In genomic region chr10:133124357-133125211, GRCh38 we compare ENCODE assay signal across 9 cellular contexts. TPM values are rescaled to one million over a fixed set of nuclear protein-coding genes. Genes with fewer than 3 reads are reported as not detected.
A peak's percentile ranks its signal among the peaks of the same experiment; 100 is the strongest.
DNase-seq lines count a peak whose midpoint lies in the region; ATAC-seq and TF ChIP-seq lines count a peak whose summit lies in the region.
"Had no signal": no experiment of that assay in that cellular context is flagged by ENCODE, and none has a peak within 500 bp of the region (broad histone marks: within the 10 kb centered on the region; RNA-seq: fewer than 3 reads in every experiment).

No MANE protein-coding gene starts in this region.

- ATAC-seq in GM19395 (IDR thresholded peaks at IDR 0.05; ENCODE audit: unreplicated experiment): no peak
- ATAC-seq in HG02973 (IDR thresholded peaks at IDR 0.05; ENCODE audit: unreplicated experiment): no peak

- intact Hi-C loops in spleen (cut with DNase I; ENCODE audit: low total_unique reads): loop anchor here (10.0 kb wide), 1 partner anchor 190 kb away; no protein-coding TSS in a partner anchor

- no peak for TF ChIP-seq POLR2A in spleen (IDR thresholded peaks at IDR 0.05)

- peaks cover 11% of the 10 kb centered on the region for H3K27me3 ChIP-seq in cardiac muscle cell
- H3K27me3 ChIP-seq in spleen (replicated peaks in 1 of 7): peaks cover 0 to 54% (median 24%) of the 10 kb centered on the region in 7 donors

- H3K27ac ChIP-seq in cardiac muscle cell (no peak overlapping the region), spleen (no peak overlapping the region)
- H3K27ac ChIP-seq: breast epithelium had no signal

- 32 to 71% (median 46%) methylated on average over 28 to 58 of the region's 58 CpGs for WGBS in spleen, 5 donors

- DNase-seq in DMS 273 (lab: John Stamatoyannopoulos, UW; ENCODE audit: unreplicated experiment) (peak; percentile 35), DMS 273 treated with DMSO at 0.1 percent for 48 hours (lab: John Stamatoyannopoulos, UW) (no peak), cardiac muscle cell (ENCODE audit: low read depth in 1 of 2, low spot score in 1 of 2) (peak; percentile 38 to 67), spleen (peak; percentile 83), amniotic stem cell (lab: John Stamatoyannopoulos, UW) (no peak)

- H3K36me3 ChIP-seq in cardiac muscle cell (no peaks in the 10 kb centered on the region), spleen (no peaks in the 10 kb centered on the region)
- H3K36me3 ChIP-seq: breast epithelium had no signal

- TF ChIP-seq CTCF in WI38 (IDR thresholded peaks at IDR 0.05; ENCODE audit: low read depth, low read length): peak; percentile 43; the same call in 1 of the 2 replicates
- peak; percentile 58 for TF ChIP-seq CTCF in cardiac muscle cell (IDR thresholded peaks at IDR 0.05; ENCODE audit: low read depth, low read length)
- peak in 9 of 11 experiments; percentile 31 to 73 (median 59) for TF ChIP-seq CTCF in spleen (IDR thresholded peaks at IDR 0.05 in 8 of 11, conservative IDR thresholded peaks at IDR 0.05 in 3 of 11)

- H3K9me3 ChIP-seq in cardiac muscle cell (ENCODE audit: low read depth): no peaks in the 10 kb centered on the region
- peaks cover 0 to 20% (median 9%) of the 10 kb centered on the region in 8 donors for H3K9me3 ChIP-seq in spleen

- H3K4me1 ChIP-seq in cardiac muscle cell (ENCODE audit: low read depth): no peaks in the 10 kb centered on the region
- peaks cover 0 to 8% (median 0%) of the 10 kb centered on the region in 6 donors for H3K4me1 ChIP-seq in spleen
- H3K4me1 ChIP-seq: breast epithelium had no signal

- H3K4me3 ChIP-seq in WI38 (ENCODE audit: low read depth, low read length) (no peak overlapping the region), cardiac muscle cell (no peak overlapping the region), spleen (no peak overlapping the region)
- H3K4me3 ChIP-seq: breast epithelium had no signal

RNA-seq across cellular contexts. Expression of gene KNDC1, which starts 35.4 kb away (rescaled TPM):
- total RNA-seq in cardiac muscle cell (14.4 and 33.9 TPM in 2 replicates), spleen (1 to 10 TPM in 5 of 7 donors, under 1 TPM in 2; 0.32 to 3.5 (median 2.5) TPM)
- polyA plus RNA-seq in cardiac muscle cell (10.8 and 12.4 TPM in 2 replicates), spleen (under 1 TPM; 0.05 to 0.43 (median 0.29) TPM)

RNA-seq across cellular contexts. Expression of gene ADGRA1, which starts 36.9 kb away (rescaled TPM):
- 0.24 and 0.28 TPM in 2 replicates for total RNA-seq in cardiac muscle cell
- polyA plus RNA-seq in cardiac muscle cell: 0.67 TPM in 1 of 2 replicates, not detected in the other
- total RNA-seq in spleen: under 1 TPM in 2 of 7 donors, not detected in 5; 0.26 to 0.34 TPM
- under 1 TPM in 2 of 3 donors, not detected in 1; 0.02 to 0.13 TPM for polyA plus RNA-seq in spleen

Comparison
In these comparisons a context has a peak if more than half of its experiments do, and no peak if none do; other contexts are left out.
1. DNase-seq: peak in DMS 273 (single experiment), cardiac muscle cell (2 of 2) and spleen (single experiment); none in DMS 273 treated with DMSO at 0.1 percent for 48 hours (single experiment) and amniotic stem cell (single experiment).
2. Peak in every context shown above with its lines, with median percentiles within 50 percentile points of each other: CTCF ChIP-seq.